23 cellular contexts compared by ENCODE assay signal in genomic region chr19:45556835-45557234, GRCh38. TPM values are rescaled to one million over a fixed set of nuclear protein-coding genes. Genes with fewer than 3 reads are reported as not detected.
"Had no signal": no experiment of that assay in that cellular context is flagged by ENCODE, and none has a peak within 500 bp of the region (broad histone marks: within the 10 kb centered on the region; RNA-seq: fewer than 3 reads in every experiment).

No MANE protein-coding gene starts in this region.

- H3K36me3 Mint-ChIP-seq: naive B cell had no signal

- H3K4me3 Mint-ChIP-seq: activated CD4-positive, alpha-beta memory T cell treated with anti-CD3 and anti-CD28 coated beads for 36 hours; activated naive CD4-positive, alpha-beta T cell treated with anti-CD3 and anti-CD28 coated beads for 36 hours; activated T-cell treated with anti-CD3 and anti-CD28 coated beads, Interleukin-2, amount 50 U/mL, for 72 hours; endodermal cell; naive B cell; neural crest cell; stimulated activated naive CD8-positive, alpha-beta T cell treated with anti-CD3 and anti-CD28 coated beads, Interleukin-15, Interleukin-2, amounts not matched to agents 100 ng/mL and 50 ng/mL, for 24 hours had no signal

- H3K4me3 ChIP-seq: esophagus squamous epithelium, gastrocnemius medialis, lower lobe of right lung, ovary, prostate gland, tibial artery had no signal

- H3K27me3 ChIP-seq: esophagus squamous epithelium, gastrocnemius medialis, ovary, tibial artery had no signal

- DNase-seq: activated CD4-positive, alpha-beta memory T cell treated with anti-CD3 and anti-CD28 coated beads for 36 hours; activated CD4-positive, alpha-beta T cell treated with anti-CD3 and anti-CD28 coated beads for 1 hour; activated effector memory CD4-positive, alpha-beta T cell treated with Interleukin-2 at 50 U/mL for 16 hours; activated naive CD4-positive, alpha-beta T cell treated with anti-CD3 and anti-CD28 coated beads for 36 hours; activated T-cell treated with anti-CD3 and anti-CD28 coated beads, Interleukin-2, amount 50 U/mL, for 72 hours; cortex of kidney; endodermal cell; esophagus squamous epithelium; gastrocnemius medialis; lower lobe of right lung; naive B cell; ovary; stimulated activated CD4-positive, alpha-beta T cell treated with anti-CD3 and anti-CD28 coated beads, Interleukin-12 subunit alpha, Interleukin-12 subunit beta, amount 100 ng/mL, for 4 hours; stimulated activated CD4-positive, alpha-beta T cell treated with anti-CD3 and anti-CD28 coated beads, Interleukin-4, amount 100 ng/mL, for 4 hours; substantia nigra; T-helper 1 cell; T-helper 9 cell; tibial artery had no signal

- H3K27me3 Mint-ChIP-seq: activated CD4-positive, alpha-beta memory T cell treated with anti-CD3 and anti-CD28 coated beads for 36 hours; naive B cell; stimulated activated naive CD8-positive, alpha-beta T cell treated with anti-CD3 and anti-CD28 coated beads, Interleukin-15, Interleukin-2, amounts not matched to agents 100 ng/mL and 50 ng/mL, for 24 hours had no signal

- H3K36me3 ChIP-seq: ovary, prostate gland had no signal

- H3K27ac Mint-ChIP-seq: activated CD4-positive, alpha-beta memory T cell treated with anti-CD3 and anti-CD28 coated beads for 36 hours; activated naive CD4-positive, alpha-beta T cell treated with anti-CD3 and anti-CD28 coated beads for 36 hours; activated T-cell treated with anti-CD3 and anti-CD28 coated beads, Interleukin-2, amount 50 U/mL, for 72 hours; endodermal cell; stimulated activated naive CD8-positive, alpha-beta T cell treated with anti-CD3 and anti-CD28 coated beads, Interleukin-15, Interleukin-2, amounts not matched to agents 100 ng/mL and 50 ng/mL, for 24 hours had no signal

- H3K27ac ChIP-seq: esophagus squamous epithelium, gastrocnemius medialis, lower lobe of right lung, ovary, prostate gland, tibial artery had no signal

- H3K9me3 ChIP-seq: esophagus squamous epithelium, gastrocnemius medialis, lower lobe of right lung, ovary, prostate gland, tibial artery had no signal

- FAIRE-seq: islet of Langerhans had no signal

- H3K9me3 Mint-ChIP-seq: activated CD4-positive, alpha-beta memory T cell treated with anti-CD3 and anti-CD28 coated beads for 36 hours; activated naive CD4-positive, alpha-beta T cell treated with anti-CD3 and anti-CD28 coated beads for 36 hours; activated T-cell treated with anti-CD3 and anti-CD28 coated beads, Interleukin-2, amount 50 U/mL, for 72 hours; endodermal cell; naive B cell; neural crest cell; stimulated activated naive CD8-positive, alpha-beta T cell treated with anti-CD3 and anti-CD28 coated beads, Interleukin-15, Interleukin-2, amounts not matched to agents 100 ng/mL and 50 ng/mL, for 24 hours had no signal

- H3K4me1 Mint-ChIP-seq: endodermal cell had no signal

- H3K4me1 ChIP-seq: lower lobe of right lung, prostate gland, tibial artery had no signal

- ATAC-seq: activated T-cell treated with anti-CD3 and anti-CD28 coated beads, Interleukin-2, amount 50 U/mL, for 72 hours; gastrocnemius medialis; lower lobe of right lung had no signal

RNA-seq across cellular contexts. Expression of gene GPR4, which starts 45.2 kb away (rescaled TPM):
- total RNA-seq: activated CD4-positive, alpha-beta memory T cell treated with anti-CD3 and anti-CD28 coated beads for 36 hours; activated naive CD4-positive, alpha-beta T cell treated with anti-CD3 and anti-CD28 coated beads for 36 hours; endodermal cell; neural crest cell had no signal

RNA-seq across cellular contexts. Expression of gene PPM1N, which starts 58.6 kb away (rescaled TPM):
- total RNA-seq: cerebellum, neural crest cell had no signal
